1 cellular context compared by ENCODE assay signal in the genomic region with DNA sequence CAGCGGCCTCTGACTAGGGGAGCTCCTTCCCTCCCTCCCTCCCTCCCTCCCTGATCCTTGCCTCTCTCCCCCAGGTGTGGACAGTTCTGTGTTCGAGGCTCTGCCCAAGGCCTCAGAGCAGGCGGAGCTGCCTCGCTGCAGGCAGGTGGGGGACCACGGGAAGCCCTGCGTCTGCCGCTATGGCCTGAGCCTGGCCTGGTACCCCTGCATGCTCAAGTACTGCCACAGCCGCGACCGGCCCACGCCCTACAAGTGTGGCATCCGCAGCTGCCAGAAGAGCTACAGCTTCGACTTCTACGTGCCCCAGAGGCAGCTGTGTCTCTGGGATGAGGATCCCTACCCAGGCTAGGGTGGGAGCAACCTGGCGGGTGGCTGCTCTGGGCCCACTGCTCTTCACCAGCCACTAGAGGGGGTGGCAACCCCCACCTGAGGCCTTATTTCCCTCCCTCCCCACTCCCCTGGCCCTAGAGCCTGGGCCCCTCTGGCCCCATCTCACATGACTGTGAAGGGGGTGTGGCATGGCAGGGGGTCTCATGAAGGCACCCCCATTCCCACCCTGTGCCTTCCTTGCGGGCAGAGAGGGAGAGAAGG.
TF ChIP-seq lines count a peak whose summit lies in the region.

No MANE protein-coding gene starts in this region.

TF ChIP-seq in SK-N-SH, 30 proteins besides CTCF, POLR2A, EP300 and RAD21:
- TF ChIP-seq ZBTB33 (IDR thresholded peaks at IDR 0.05; ENCODE audit: borderline replicate concordance, low read depth) (no peak), NFIC (IDR thresholded peaks at IDR 0.05; ENCODE audit: borderline replicate concordance) (no peak), USF2 (IDR thresholded peaks at IDR 0.05; ENCODE audit: borderline replicate concordance, low read depth, low read length) (no peak), GABPA (IDR thresholded peaks at IDR 0.05; ENCODE audit: low read depth) (no peak), FOXM1 (IDR thresholded peaks at IDR 0.05; ENCODE audit: low read depth) (no peak)
